Comparison of ENCODE assay signal across 8 cellular contexts in genomic region chr17:55037828-55038227, GRCh38.
DNase-seq lines count a peak whose midpoint lies in the region; ATAC-seq and TF ChIP-seq lines count a peak whose summit lies in the region.

No MANE protein-coding gene starts in this region.

- H3K36me3 ChIP-seq in ovary (no peaks in the 10 kb centered on the region), spleen (peaks cover 0 to 4% (median 0%) of the 10 kb centered on the region in 6 donors)

- no peaks in the 10 kb centered on the region for H3K27me3 Mint-ChIP-seq in activated T-cell treated with anti-CD3 and anti-CD28 coated beads, Interleukin-2, amount 50 U/mL, for 72 hours (ENCODE audit: low read depth)

- H3K27ac ChIP-seq in ovary: no peak overlapping the region
- H3K27ac ChIP-seq in spleen: no peak overlapping the region

- no peak overlapping the region for H3K27ac Mint-ChIP-seq in activated T-cell treated with anti-CD3 and anti-CD28 coated beads, Interleukin-2, amount 50 U/mL, for 72 hours

- TF ChIP-seq POLR2A in ovary (IDR thresholded peaks at IDR 0.05) (no peak), spleen (IDR thresholded peaks at IDR 0.05) (no peak)

- no peaks in the 10 kb centered on the region for H3K36me3 Mint-ChIP-seq in activated T-cell treated with anti-CD3 and anti-CD28 coated beads, Interleukin-2, amount 50 U/mL, for 72 hours (ENCODE audit: insufficient read depth in 2 of 2)

- ATAC-seq in activated T-cell treated with anti-CD3 and anti-CD28 coated beads, Interleukin-2, amount 50 U/mL, for 72 hours (replicated peaks in 1 of 2): peak; percentile 99 to 100
- ATAC-seq in HG02588 (IDR thresholded peaks at IDR 0.05; ENCODE audit: unreplicated experiment): peak; percentile 100
- ATAC-seq in HG03469 (IDR thresholded peaks at IDR 0.05; ENCODE audit: unreplicated experiment): peak; percentile 98

- peak; percentile 42 for DNase-seq in activated T-cell treated with anti-CD3 and anti-CD28 coated beads, Interleukin-2, amount 50 U/mL, for 72 hours
- no peak for DNase-seq in activated T-cell treated with anti-CD3 and anti-CD28 coated beads, Interleukin-2, amount 50 U/mL, for 1 hour
- DNase-seq in OCI-M1 (lab: John Stamatoyannopoulos, UW): no peak
- DNase-seq in ovary: no peak
- no peak for DNase-seq in spleen
- no peak for DNase-seq in HUDEP-2 (lab: John Stamatoyannopoulos, UW; ENCODE audit: unreplicated experiment in 76 of 76)

- no peak for TF ChIP-seq EP300 in ovary (IDR thresholded peaks at IDR 0.05)

- no peak overlapping the region for H3K4me3 Mint-ChIP-seq in activated T-cell treated with anti-CD3 and anti-CD28 coated beads, Interleukin-2, amount 50 U/mL, for 72 hours

- H3K9me3 ChIP-seq in ovary: no peaks in the 10 kb centered on the region
- H3K9me3 ChIP-seq in spleen: no peaks in the 10 kb centered on the region

- 0 to 47% (median 0%) methylated on average over 1 of the region's 1 CpG for WGBS in ovary, 3 donors
- 0 to 20% (median 0%) methylated on average over 1 of the region's 1 CpG for WGBS in spleen, 5 donors

- H3K4me3 ChIP-seq in ovary (no peak overlapping the region), spleen (no peak overlapping the region)

- TF ChIP-seq CTCF in ovary (IDR thresholded peaks at IDR 0.05) (no peak), spleen (IDR thresholded peaks at IDR 0.05 in 8 of 11, conservative IDR thresholded peaks at IDR 0.05 in 3 of 11) (no peak)

- intact Hi-C loops in ovary (cut with DNase I): no loop called here
- intact Hi-C loops in spleen (cut with DNase I; ENCODE audit: low total_unique reads): no loop called here

- H3K27me3 ChIP-seq in ovary: no peaks in the 10 kb centered on the region
- no peaks in the 10 kb centered on the region for H3K27me3 ChIP-seq in spleen (replicated peaks in 1 of 7)

- no peaks in the 10 kb centered on the region for H3K4me1 ChIP-seq in ovary (ENCODE audit: insufficient read depth)
- H3K4me1 ChIP-seq in spleen: no peaks in the 10 kb centered on the region

- peaks cover 7% of the 10 kb centered on the region for H3K4me1 Mint-ChIP-seq in activated T-cell treated with anti-CD3 and anti-CD28 coated beads, Interleukin-2, amount 50 U/mL, for 72 hours (ENCODE audit: low read depth)

- no peaks in the 10 kb centered on the region for H3K9me3 Mint-ChIP-seq in activated T-cell treated with anti-CD3 and anti-CD28 coated beads, Interleukin-2, amount 50 U/mL, for 72 hours

Comparison
In these comparisons a context has a peak if more than half of its experiments do, and no peak if none do; other contexts are left out.
1. DNase-seq: peak in activated T-cell treated with anti-CD3 and anti-CD28 coated beads, Interleukin-2, amount 50 U/mL, for 72 hours (2 of 2); none in activated T-cell treated with anti-CD3 and anti-CD28 coated beads, Interleukin-2, amount 50 U/mL, for 1 hour (single experiment), OCI-M1 (single experiment), ovary (0 of 5), spleen (single experiment) and HUDEP-2 (0 of 76).
2. Peak in every context shown above with its lines, with median percentiles within 50 percentile points of each other: ATAC-seq.